ENCODE assay signal across 8 cellular contexts in the genomic region with DNA sequence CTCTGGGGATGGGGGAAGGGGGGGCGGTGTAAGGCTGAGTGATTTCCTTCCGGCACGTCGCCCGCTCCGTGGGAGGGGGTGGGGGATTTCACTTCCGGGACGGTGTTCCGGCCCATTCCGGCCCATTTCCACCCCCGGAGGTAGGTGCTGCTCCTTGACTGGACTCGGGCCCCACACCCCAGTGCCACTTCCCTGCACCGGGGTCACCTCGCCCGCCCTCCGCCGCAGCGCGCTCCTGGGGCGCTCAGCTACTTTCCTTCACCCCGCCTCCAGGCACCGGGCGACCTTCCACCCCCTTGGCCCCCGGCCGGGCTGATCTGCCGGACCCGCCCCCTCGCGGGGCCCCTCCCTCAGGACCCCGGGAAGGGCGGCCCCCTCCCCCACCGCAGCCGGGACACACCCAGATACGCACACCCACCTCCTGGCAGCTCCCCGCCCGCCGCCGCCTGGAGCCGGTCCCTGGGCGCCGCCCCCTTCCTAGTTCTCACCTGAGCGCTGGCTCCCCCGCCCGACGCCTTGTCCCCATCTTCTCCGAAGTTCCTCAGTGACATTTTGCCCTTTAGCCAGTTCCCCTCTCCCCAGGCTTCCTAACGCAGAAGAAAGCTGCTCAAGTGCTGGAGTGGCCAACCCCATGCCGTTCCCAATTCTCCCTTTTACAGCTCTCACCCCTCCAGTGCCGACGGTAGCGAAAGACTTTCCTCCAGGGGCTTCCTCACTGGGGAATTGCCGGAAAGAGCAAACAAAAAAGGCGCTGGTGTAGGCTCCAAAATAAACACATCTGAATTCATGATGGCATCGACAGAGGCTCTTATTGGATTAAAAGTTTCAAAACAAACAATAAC. TPM values are rescaled to one million over a fixed set of nuclear protein-coding genes. Genes with fewer than 3 reads are reported as not detected.
DNase-seq lines count a peak whose midpoint lies in the region; ATAC-seq and TF ChIP-seq lines count a peak whose summit lies in the region.

A gene with protein sequence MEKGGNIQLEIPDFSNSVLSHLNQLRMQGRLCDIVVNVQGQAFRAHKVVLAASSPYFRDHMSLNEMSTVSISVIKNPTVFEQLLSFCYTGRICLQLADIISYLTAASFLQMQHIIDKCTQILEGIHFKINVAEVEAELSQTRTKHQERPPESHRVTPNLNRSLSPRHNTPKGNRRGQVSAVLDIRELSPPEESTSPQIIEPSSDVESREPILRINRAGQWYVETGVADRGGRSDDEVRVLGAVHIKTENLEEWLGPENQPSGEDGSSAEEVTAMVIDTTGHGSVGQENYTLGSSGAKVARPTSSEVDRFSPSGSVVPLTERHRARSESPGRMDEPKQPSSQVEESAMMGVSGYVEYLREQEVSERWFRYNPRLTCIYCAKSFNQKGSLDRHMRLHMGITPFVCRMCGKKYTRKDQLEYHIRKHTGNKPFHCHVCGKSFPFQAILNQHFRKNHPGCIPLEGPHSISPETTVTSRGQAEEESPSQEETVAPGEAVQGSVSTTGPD (plus strand): TSS at position 115 of the 842 bp plus-strand sequence. CDS start 1,846 bp downstream, outside the sequence.

- ATAC-seq in GM19043 (IDR thresholded peaks at IDR 0.05; ENCODE audit: low read depth, unreplicated experiment) (peak; percentile 50), HG03354 (IDR thresholded peaks at IDR 0.05; ENCODE audit: poor library complexity, severe bottlenecking, unreplicated experiment) (peak; percentile 64), left lobe of liver (peak; percentile 79)

- DNase-seq in AG04450 (ENCODE audit: low read depth, low spot score) (no peak), NCI-H446 treated with DMSO at 0.1 percent for 48 hours (lab: John Stamatoyannopoulos, UW) (peak; percentile 81), cerebellum (ENCODE audit: low spot score) (peak; percentile 62), left lobe of liver (ENCODE audit: low spot score) (peak; percentile 93)
- peak; percentile 90 for DNase-seq in activated CD4-positive, CD25-positive, alpha-beta regulatory T cell treated with anti-CD3 and anti-CD28 coated beads, Interleukin-2, amount 50 U/mL, for 72 hours
- DNase-seq in stimulated activated CD4-positive, alpha-beta T cell treated with anti-CD3 and anti-CD28 coated beads, Interleukin-2, amount 100 ng/mL, for 4 hours (ENCODE audit: low read depth) = peak; percentile 92

- H3K9me3 ChIP-seq in AG04450 (ENCODE audit: control insufficient read depth, insufficient read depth, low read length) = no peaks in the 10 kb centered on the region

- H3K27me3 ChIP-seq in AG04450 (ENCODE audit: control insufficient read depth, insufficient read depth, low read length) = no peaks in the 10 kb centered on the region

- peak within 1 kb of the TSS; percentile 95 for H3K4me3 ChIP-seq in AG04450 (ENCODE audit: low read depth, low read length)

- CTCF ChIA-PET in AG04450 (lab: Charles Lee) = interaction anchor here (0.6 to 1.1 kb wide), 3 partner anchors 15 to 1167 kb away, joined by 3 to 4 read pairs (median 3); no protein-coding TSS in a partner anchor

- no peak; the same call in 1 of the 2 replicates for TF ChIP-seq CTCF in AG04450 (IDR thresholded peaks at IDR 0.05; ENCODE audit: low read depth, low read length)

- H3K27ac ChIP-seq in AG04450 (ENCODE audit: low read depth, low read length) = peak within 1 kb of the TSS; percentile 79

- POLR2A ChIA-PET in AG04450 (lab: Yijun Ruan, JAX) = interaction anchor here (0.5 to 2.8 kb wide), 26 partner anchors 12 to 1126 kb away, joined by 3 to 32 read pairs (median 4); a partner anchor contains a TSS

RNA-seq across cellular contexts. Expression of the gene that starts here (rescaled TPM):
- polyA plus RNA-seq in AG04450 (2011; rRNA removed) = 2.4 and 2.8 TPM in 2 replicates
- 13.7 and 15.4 TPM in 2 replicates for polyA minus RNA-seq in AG04450 (2011; rRNA and poly(A)+ RNA removed)
- total RNA-seq in cerebellum (47.2 TPM), left lobe of liver (4.7 TPM)
